In the genomic region with DNA sequence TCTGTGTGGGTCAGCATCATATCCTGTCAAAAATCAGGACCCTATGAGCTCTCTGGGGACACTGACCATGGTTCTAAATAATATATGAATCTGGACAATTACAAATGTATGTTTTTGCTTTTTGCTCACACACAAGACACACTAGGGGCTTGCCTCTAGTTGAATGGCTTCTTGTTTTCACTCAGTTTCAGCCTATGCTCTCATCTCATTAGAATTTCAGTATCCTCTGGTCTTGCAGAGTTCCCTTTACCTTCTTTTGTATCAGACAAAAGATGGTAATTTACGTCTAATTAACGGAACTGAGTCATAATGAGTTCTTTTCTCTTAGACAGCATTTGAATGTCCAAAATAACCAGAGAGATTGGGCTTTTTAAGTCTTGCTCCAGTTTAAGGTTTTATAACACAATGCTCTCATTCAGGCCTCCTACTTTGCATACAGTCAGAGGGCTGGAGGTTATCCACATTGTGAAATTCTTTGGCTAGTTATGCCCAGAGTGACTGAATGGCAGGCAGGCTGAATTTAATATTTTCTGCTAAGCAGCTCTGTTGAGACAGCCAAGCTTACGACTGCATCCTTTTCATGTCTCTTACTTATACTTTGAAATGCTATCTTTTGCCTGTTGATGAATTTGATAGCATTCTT, we compare ENCODE assay signal across 10 cellular contexts.
DNase-seq lines count a peak whose midpoint lies in the region; ATAC-seq, FAIRE-seq and TF ChIP-seq lines count a peak whose summit lies in the region.
"Had no signal": no experiment of that assay in that cellular context is flagged by ENCODE, and none has a peak within 500 bp of the region (broad histone marks: within the 10 kb centered on the region; RNA-seq: fewer than 3 reads in every experiment).

No MANE protein-coding gene starts in this region.

- H4K91ac ChIP-seq in H1 (replicated peaks; ENCODE audit: insufficient read length, low read length): no peak overlapping the region

- H2BK5ac ChIP-seq in H1 (ENCODE audit: low read depth, low read length): no peak overlapping the region

- no peak overlapping the region for H3K23ac ChIP-seq in H1 (ENCODE audit: insufficient read length)

- WGBS in A549 (ENCODE audit: missing lambda C conversion rate): 47% methylated on average over 3 of the region's 3 CpGs
- WGBS in H1 (ENCODE audit: extremely low coverage in 1 of 2, insufficient coverage in 1 of 2, insufficient read length in 1 of 2, insufficient replicate concordance in 2 of 2, low coverage in 1 of 2, low lambda C conversion rate in 2 of 2, missing lambda C conversion rate in 1 of 2), 2 experiments: 46% methylated on average over 3 of the region's 3 CpGs; no CpG with 5 or more reads in 1 of the 2 experiments
- 21% methylated on average over 3 of the region's 3 CpGs for WGBS in right lobe of liver (ENCODE audit: insufficient coverage, low coverage, low lambda C conversion rate, missing lambda C conversion rate)
- WGBS in transverse colon (ENCODE audit: low coverage in 1 of 2), 2 donors: 61% methylated on average over 3 of the region's 3 CpGs

- H2AK5ac ChIP-seq in H1 (ENCODE audit: low read depth, low read length): no peak overlapping the region

- H3K27ac Mint-ChIP-seq in activated CD4-positive, alpha-beta memory T cell treated with anti-CD3 and anti-CD28 coated beads, Interleukin-2, amount 10 ng/mL, durations not matched to agents 7 days and 5 days: no peak overlapping the region

- no peaks in the 10 kb centered on the region for H3K36me3 ChIP-seq in H1 (ENCODE audit: control insufficient read depth in 2 of 4, insufficient read depth in 4 of 4, low read length in 3 of 4)
- H3K36me3 ChIP-seq in right lobe of liver: no peaks in the 10 kb centered on the region
- H3K36me3 ChIP-seq in transverse colon: no peaks in the 10 kb centered on the region

- H3K79me2 ChIP-seq in H1 (ENCODE audit: control insufficient read depth in 1 of 2, insufficient read depth in 2 of 2, low read length in 2 of 2): no peaks in the 10 kb centered on the region

- H2BK12ac ChIP-seq in H1 (ENCODE audit: low read depth, low read length): no peak overlapping the region

- no peak for TF ChIP-seq CTCF in A549 (IDR thresholded peaks at IDR 0.05)
- no peak for TF ChIP-seq CTCF in H1 (IDR thresholded peaks at IDR 0.05; ENCODE audit: control extremely low read depth in 1 of 3, insufficient read depth in 1 of 3, low read depth in 1 of 3, low read length in 3 of 3)
- TF ChIP-seq CTCF in right lobe of liver (IDR thresholded peaks at IDR 0.05): no peak
- no peak for TF ChIP-seq CTCF in transverse colon (IDR thresholded peaks at IDR 0.05)

- intact Hi-C loops in right lobe of liver (cut with DNase I) (no loop called here), transverse colon (cut with DNase I; ENCODE audit: low total_unique reads) (no loop called here)

- no peak overlapping the region for H3K18ac ChIP-seq in H1 (ENCODE audit: extremely low read depth, low read length)

- no peak overlapping the region for H3K9ac ChIP-seq in H1 (replicated peaks in 1 of 4; ENCODE audit: extremely low read depth in 1 of 4, low read depth in 3 of 4, low read length in 3 of 4)

- peak overlapping the region; percentile 66 to 67 for H3K27ac ChIP-seq in A549
- no peak overlapping the region for H3K27ac ChIP-seq in H1 (ENCODE audit: low read depth, low read length)
- H3K27ac ChIP-seq in right lobe of liver: peak overlapping the region in 2 of 3 donors; percentile 16 to 50
- no peak overlapping the region for H3K27ac ChIP-seq in transverse colon
- H3K27ac ChIP-seq: HL-60 had no signal

- H2BK20ac ChIP-seq in H1 (ENCODE audit: low read length): no peak overlapping the region

- H3K4me3 Mint-ChIP-seq in activated CD4-positive, alpha-beta memory T cell treated with anti-CD3 and anti-CD28 coated beads, Interleukin-2, amount 10 ng/mL, durations not matched to agents 7 days and 5 days: no peak overlapping the region

- no peaks in the 10 kb centered on the region; the same call in 1 of the 2 replicates for H3K23me2 ChIP-seq in H1 (ENCODE audit: low read depth, low read length)

- no peaks in the 10 kb centered on the region for H3K4me1 Mint-ChIP-seq in activated CD4-positive, alpha-beta memory T cell treated with anti-CD3 and anti-CD28 coated beads, Interleukin-2, amount 10 ng/mL, durations not matched to agents 7 days and 5 days

- H2BK15ac ChIP-seq in H1 (ENCODE audit: low read length): no peak overlapping the region

- no peaks in the 10 kb centered on the region for H3K79me1 ChIP-seq in H1 (ENCODE audit: low read depth, low read length)

- H3K36me3 Mint-ChIP-seq in activated CD4-positive, alpha-beta memory T cell treated with anti-CD3 and anti-CD28 coated beads, Interleukin-2, amount 10 ng/mL, durations not matched to agents 7 days and 5 days (ENCODE audit: low read depth): no peaks in the 10 kb centered on the region

- H4K8ac ChIP-seq in H1 (ENCODE audit: extremely low read depth, insufficient read depth, low read length): no peak overlapping the region

- TF ChIP-seq POLR2A in A549 (IDR thresholded peaks at IDR 0.05; ENCODE audit: low read length) (no peak), H1 (IDR thresholded peaks at IDR 0.05; ENCODE audit: control extremely low read depth in 1 of 2, low read depth in 2 of 2, low read length in 2 of 2) (no peak), right lobe of liver (IDR thresholded peaks at IDR 0.05) (no peak), transverse colon (IDR thresholded peaks at IDR 0.05) (no peak)

- ATAC-seq in A549 (peak in 1 of 2 experiments; percentile 77; a peak in 3 of 6 replicates), right lobe of liver (peak; percentile 80 to 84 (median 82))

- peaks cover 0 to 8% of the 10 kb centered on the region in 2 experiments for H4K20me1 ChIP-seq in H1 (replicated peaks in 1 of 2; ENCODE audit: control insufficient read depth in 1 of 2, insufficient read depth in 2 of 2, low read length in 2 of 2)

- POLR2A ChIA-PET in A549 (lab: Yijun Ruan, JAX): no interaction called here
- POLR2A ChIA-PET in H1 (lab: Charles Lee; ENCODE audit: partially characterized antibody): no interaction called here
- POLR2A ChIA-PET in activated CD4-positive, alpha-beta memory T cell treated with anti-CD3 and anti-CD28 coated beads, Interleukin-2, amount 10 ng/mL, durations not matched to agents 7 days and 5 days (lab: Charles Lee): no interaction called here

- H3K56ac ChIP-seq in H1 (replicated peaks; ENCODE audit: insufficient read length, low read depth, low read length): no peak overlapping the region

- DNase-seq in A549 (ENCODE audit: low read depth in 1 of 2, low spot score in 1 of 2) (no peak), NCI-H146 (lab: John Stamatoyannopoulos, UW) (peak; percentile 38), H1 (ENCODE audit: low read depth in 1 of 2, low spot score in 2 of 2) (no peak), right lobe of liver (peak in 1 of 3 donors; percentile 58), CD1c-positive myeloid dendritic cell (ENCODE audit: extremely low spot score) (no peak), LoVo (ENCODE audit: low spot score) (no peak), transverse colon (no peak)
- no peak for DNase-seq in activated CD4-positive, alpha-beta memory T cell treated with anti-CD3 and anti-CD28 coated beads, Interleukin-2, amount 10 ng/mL, durations not matched to agents 7 days and 5 days
- DNase-seq: occipital lobe had no signal

- TF ChIP-seq RAD21 in A549 (conservative IDR thresholded peaks at IDR 0.05 in 1 of 2, IDR thresholded peaks at IDR 0.05 in 1 of 2) (no peak), H1 (IDR thresholded peaks at IDR 0.05 in 1 of 2, conservative IDR thresholded peaks at IDR 0.05 in 1 of 2; ENCODE audit: low read depth in 2 of 2, low read length in 2 of 2) (no peak)

- H3K4me2 ChIP-seq in A549 (peak overlapping the region; percentile 92), H1 (ENCODE audit: insufficient read depth in 1 of 2, low read depth in 2 of 2, low read length in 2 of 2) (peak overlapping the region; percentile 3 to 52; a peak in 3 of 4 replicates)

- H2AFZ ChIP-seq in H1 (ENCODE audit: low read length): no peak overlapping the region

- in situ Hi-C loops in transverse colon (cut with MboI; ENCODE audit: low pct_ligation_motif_present in 1 of 4, low pct_unique_long_range_greater_than_20kb in 1 of 4, low sequenced_read_pairs in 3 of 4): no loop called here

- H3K9me3 ChIP-seq in A549 (no peaks in the 10 kb centered on the region), H1 (ENCODE audit: insufficient read depth in 2 of 2, low read depth in 1 of 2, low read length in 1 of 2) (no peaks in the 10 kb centered on the region), right lobe of liver (no peaks in the 10 kb centered on the region), transverse colon (no peaks in the 10 kb centered on the region)

- H3K4me1 ChIP-seq in A549: peaks cover 69% of the 10 kb centered on the region
- peaks cover 0 to 12% (median 10%) of the 10 kb centered on the region in 4 experiments; a peak in 3 of 7 replicates for H3K4me1 ChIP-seq in H1 (replicated peaks in 1 of 4; ENCODE audit: control insufficient read depth in 3 of 4, insufficient read depth in 4 of 4, low read length in 3 of 4)
- H3K4me1 ChIP-seq in right lobe of liver: peaks cover 0 to 58% (median 22%) of the 10 kb centered on the region in 4 donors
- no peaks in the 10 kb centered on the region for H3K4me1 ChIP-seq in transverse colon

- H3K27me3 Mint-ChIP-seq in activated CD4-positive, alpha-beta memory T cell treated with anti-CD3 and anti-CD28 coated beads, Interleukin-2, amount 10 ng/mL, durations not matched to agents 7 days and 5 days: no peaks in the 10 kb centered on the region

- no peak overlapping the region for H2BK120ac ChIP-seq in H1 (replicated peaks; ENCODE audit: low read depth, low read length)

- FAIRE-seq in A549 (lab: Jason Lieb, UNC) (peak; percentile 7), H1 (lab: Jason Lieb, UNC) (no peak)

- H4K5ac ChIP-seq in H1 (ENCODE audit: insufficient read length, low read depth, low read length): no peak overlapping the region

- H3K14ac ChIP-seq in H1 (ENCODE audit: insufficient read length): no peak overlapping the region

- H3K27me3 ChIP-seq in H1 (replicated peaks in 1 of 4; ENCODE audit: control insufficient read depth in 3 of 4, extremely low read depth in 1 of 4, insufficient read depth in 3 of 4, low read length in 3 of 4): peaks cover 3 to 25% (median 13%) of the 10 kb centered on the region in 4 experiments; a peak in 4 of 7 replicates
- H3K27me3 ChIP-seq in right lobe of liver: no peaks in the 10 kb centered on the region
- no peaks in the 10 kb centered on the region for H3K27me3 ChIP-seq in transverse colon

- peaks cover 8% of the 10 kb centered on the region for H3K9me3 Mint-ChIP-seq in activated CD4-positive, alpha-beta memory T cell treated with anti-CD3 and anti-CD28 coated beads, Interleukin-2, amount 10 ng/mL, durations not matched to agents 7 days and 5 days

- CTCF ChIA-PET in A549 (lab: Yijun Ruan, JAX) (interaction anchor here (1.1 kb wide), 1 partner anchor 112 kb away, joined by 3 read pairs; no protein-coding TSS in a partner anchor), H1 (lab: Charles Lee; ENCODE audit: partially characterized antibody) (interaction anchor here (2.4 kb wide), 1 partner anchor 73 kb away, joined by 6 read pairs; no protein-coding TSS in a partner anchor)
- CTCF ChIA-PET in activated CD4-positive, alpha-beta memory T cell treated with anti-CD3 and anti-CD28 coated beads, Interleukin-2, amount 10 ng/mL, durations not matched to agents 7 days and 5 days (lab: Charles Lee): no interaction called here

- no peak overlapping the region for H3K4ac ChIP-seq in H1 (replicated peaks; ENCODE audit: insufficient read length, low read depth, low read length)

- TF ChIP-seq EP300 in A549 (IDR thresholded peaks at IDR 0.05) (no peak), H1 (IDR thresholded peaks at IDR 0.05; ENCODE audit: borderline replicate concordance in 1 of 2, low read depth in 2 of 2, low read length in 2 of 2) (no peak), transverse colon (IDR thresholded peaks at IDR 0.05; ENCODE audit: low read depth) (no peak)

- H3K4me3 ChIP-seq in A549 (peak overlapping the region; percentile 6; the same call in 1 of the 3 replicates), H1 (ENCODE audit: extremely low read depth in 1 of 4, insufficient read depth in 2 of 4, low read depth in 3 of 4, low read length in 4 of 4) (0 out of 8 replicates have a peak overlapping the region, but pooled peaks of 1 of the 4 experiments have one; percentile 1), right lobe of liver (peak overlapping the region in 2 of 3 donors; percentile 19 to 26), transverse colon (no peak overlapping the region)

Comparison
In these comparisons a context has a peak if more than half of its experiments do, and no peak if none do; other contexts are left out.
1. H3K27ac ChIP-seq: peak in A549 (2 of 2) and right lobe of liver (2 of 3); none in H1 (single experiment) and transverse colon (0 of 4).
2. H3K4me3 ChIP-seq: peak in A549 (single experiment) and right lobe of liver (2 of 3); none in transverse colon (0 of 4).